ENCODE assay signal across 1 cellular context in genomic region chr19:34678085-34678412, GRCh38.
TF ChIP-seq lines count a peak whose summit lies in the region.

No MANE protein-coding gene starts in this region.

TF ChIP-seq in endothelial cell of umbilical vein, 7 proteins besides CTCF, POLR2A, EP300 and RAD21:
- TF ChIP-seq MYC (IDR thresholded peaks at IDR 0.05; ENCODE audit: low read depth, low read length) = no peak
- TF ChIP-seq MAX (IDR thresholded peaks at IDR 0.05; ENCODE audit: insufficient read depth, insufficient read length) = no peak
- no peak for TF ChIP-seq JUN (IDR thresholded peaks at IDR 0.05; ENCODE audit: borderline replicate concordance, insufficient read depth, insufficient read length, low read depth)
- no peak for TF ChIP-seq GATA2 (IDR thresholded peaks at IDR 0.05; ENCODE audit: insufficient read depth, insufficient read length, low read depth, low read length)
- TF ChIP-seq EZH2 (IDR thresholded peaks at IDR 0.05; ENCODE audit: borderline replicate concordance, low read depth, low read length, severe bottlenecking) = no peak
- no peak for TF ChIP-seq POLR2AphosphoS5 (IDR thresholded peaks at IDR 0.05; ENCODE audit: insufficient read depth, low read depth, low read length)
- no peak for TF ChIP-seq FOS (IDR thresholded peaks at IDR 0.05; ENCODE audit: borderline replicate concordance, insufficient read depth, low read length)
TF ChIP-seq in endothelial cell of umbilical vein: peak in this region for 0.
